ENCODE assay signal across 8 cellular contexts in genomic region chr18:59822612-59823275, GRCh38.
"Had no signal": no experiment of that assay in that cellular context is flagged by ENCODE, and none has a peak within 500 bp of the region (broad histone marks: within the 10 kb centered on the region; RNA-seq: fewer than 3 reads in every experiment).

No MANE protein-coding gene starts in this region.

- H3K27ac Mint-ChIP-seq: activated CD8-positive, alpha-beta T cell treated with anti-CD3 and anti-CD28 coated beads, Interleukin-2, amount 10 ng/mL, durations not matched to agents 7 days and 5 days; activated naive CD4-positive, alpha-beta T cell treated with anti-CD3 and anti-CD28 coated beads, Interleukin-2, amount 50 U/mL, for 24 hours; stimulated activated memory B cell treated with anti-CD40 and anti-IgM and Interleukin-4, amounts not matched to agents 10 μg/mL and 1 μg/mL and 100 μg/mL, for 72 hours; WTC11 had no signal

- H3K4me3 ChIP-seq: ovary, tibial artery, uterus had no signal

- H3K36me3 Mint-ChIP-seq: activated naive CD4-positive, alpha-beta T cell treated with anti-CD3 and anti-CD28 coated beads, Interleukin-2, amount 50 U/mL, for 24 hours; stimulated activated memory B cell treated with anti-CD40 and anti-IgM and Interleukin-4, amounts not matched to agents 10 μg/mL and 1 μg/mL and 100 μg/mL, for 72 hours; WTC11 had no signal

- H3K36me3 ChIP-seq: ovary, tibial artery, uterus had no signal

- DNase-seq: activated CD8-positive, alpha-beta memory T cell treated with anti-CD3 and anti-CD28 coated beads, Interleukin-2, amount 50 U/mL, for 4 hours had no signal

- H3K9me3 Mint-ChIP-seq: activated naive CD4-positive, alpha-beta T cell treated with anti-CD3 and anti-CD28 coated beads, Interleukin-2, amount 50 U/mL, for 24 hours; WTC11 had no signal

- H3K27ac ChIP-seq: ovary, tibial artery, uterus had no signal

- H3K27me3 ChIP-seq: ovary, uterus had no signal

- H3K9me3 ChIP-seq: ovary, tibial artery, uterus had no signal

- H3K4me3 Mint-ChIP-seq: activated CD8-positive, alpha-beta T cell treated with anti-CD3 and anti-CD28 coated beads, Interleukin-2, amount 10 ng/mL, durations not matched to agents 7 days and 5 days; activated naive CD4-positive, alpha-beta T cell treated with anti-CD3 and anti-CD28 coated beads, Interleukin-2, amount 50 U/mL, for 24 hours; stimulated activated memory B cell treated with anti-CD40 and anti-IgM and Interleukin-4, amounts not matched to agents 10 μg/mL and 1 μg/mL and 100 μg/mL, for 72 hours; WTC11 had no signal

- H3K4me1 ChIP-seq: tibial artery, uterus had no signal

- H3K4me1 Mint-ChIP-seq: activated naive CD4-positive, alpha-beta T cell treated with anti-CD3 and anti-CD28 coated beads, Interleukin-2, amount 50 U/mL, for 24 hours had no signal
